Comparison of ENCODE assay signal across 15 cellular contexts in the genomic region with DNA sequence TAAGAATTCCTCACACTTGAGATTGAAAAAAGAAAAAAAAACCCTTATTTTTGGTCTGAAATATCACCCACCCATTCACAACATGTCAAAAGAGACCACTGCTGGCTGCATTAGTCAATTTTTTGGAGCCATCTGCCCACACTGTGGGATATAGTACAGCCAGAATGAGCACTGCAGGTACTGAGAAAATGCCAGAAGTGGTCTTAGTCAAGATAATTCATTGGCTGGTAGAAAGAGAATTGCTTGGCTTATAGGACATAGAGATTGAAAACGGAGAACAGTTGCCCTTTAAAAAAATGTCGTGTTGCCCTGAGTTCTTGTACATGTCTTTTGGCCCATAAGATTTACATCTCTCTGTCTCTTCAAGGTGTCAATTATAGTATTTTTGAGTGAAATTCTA.
DNase-seq lines count a peak whose midpoint lies in the region; ATAC-seq and TF ChIP-seq lines count a peak whose summit lies in the region.
"Had no signal": no experiment of that assay in that cellular context is flagged by ENCODE, and none has a peak within 500 bp of the region (broad histone marks: within the 10 kb centered on the region; RNA-seq: fewer than 3 reads in every experiment).

No MANE protein-coding gene starts in this region.

- ATAC-seq in GM23338 (no peak), mucosa of descending colon (no peak), GM21717 (IDR thresholded peaks at IDR 0.05; ENCODE audit: unreplicated experiment) (no peak)
- ATAC-seq: GM12878, HCT116 had no signal

- no peaks in the 10 kb centered on the region for H3K4me1 ChIP-seq in GM23338 (ENCODE audit: insufficient read depth)
- H3K4me1 ChIP-seq in mucosa of descending colon (ENCODE audit: low read depth), result no peaks in the 10 kb centered on the region

- H3K27me3 ChIP-seq in GM23338 (ENCODE audit: insufficient read depth), result no peaks in the 10 kb centered on the region

- H3K27ac ChIP-seq in GM23338 (ENCODE audit: low read depth), result no peak overlapping the region

- no peaks in the 10 kb centered on the region for H3K4me1 Mint-ChIP-seq in GM23338
- H3K4me1 Mint-ChIP-seq: CD4-positive, alpha-beta memory T cell; H9 had no signal

- H4K20me1 ChIP-seq in GM23338 (replicated peaks; ENCODE audit: insufficient read depth), result no peaks in the 10 kb centered on the region

- no peak overlapping the region for H3K4me2 ChIP-seq in GM23338

- H3K9me3 Mint-ChIP-seq in GM23338, result peaks cover 14% of the 10 kb centered on the region

- H3K9me3 ChIP-seq in mucosa of descending colon, result peaks cover 30% of the 10 kb centered on the region

- H3K27ac Mint-ChIP-seq in GM23338, result no peak overlapping the region
- H3K27ac Mint-ChIP-seq: CD4-positive, alpha-beta memory T cell had no signal

- H3K79me2 ChIP-seq in GM23338 (replicated peaks; ENCODE audit: insufficient read depth), result no peaks in the 10 kb centered on the region

- intact Hi-C loops in mucosa of descending colon (cut with DNase I, micrococcal nuclease), result no loop called here

- TF ChIP-seq CTCF in GM23338 (conservative IDR thresholded peaks at IDR 0.05; ENCODE audit: low read depth in 2 of 2) (no peak), mucosa of descending colon (IDR thresholded peaks at IDR 0.05) (no peak)

- H3K4me3 ChIP-seq in GM23338, result no peak overlapping the region
- no peak overlapping the region for H3K4me3 ChIP-seq in mucosa of descending colon
- H3K4me3 ChIP-seq: GM12878 had no signal

- H3F3A ChIP-seq in GM23338 (replicated peaks; ENCODE audit: low read depth), result no peaks in the 10 kb centered on the region

- H3K9me2 ChIP-seq in GM23338 (ENCODE audit: insufficient read depth), result peaks cover under 1% of the 10 kb centered on the region; the same call in 1 of the 2 replicates

- H2AFZ ChIP-seq in GM23338, result peak overlapping the region; percentile 28; the same call in 1 of the 2 replicates

- no peak overlapping the region for H3K4me3 Mint-ChIP-seq in GM23338
- H3K4me3 Mint-ChIP-seq: CD4-positive, alpha-beta memory T cell; H9 had no signal

- H3K36me3 Mint-ChIP-seq in GM23338 (ENCODE audit: low read depth), result peaks cover 15% of the 10 kb centered on the region
- H3K36me3 Mint-ChIP-seq: CD4-positive, alpha-beta memory T cell had no signal

- H3K27me3 Mint-ChIP-seq in GM23338 (ENCODE audit: insufficient read depth, low read depth, poor library complexity), result peaks cover 3% of the 10 kb centered on the region
- H3K27me3 Mint-ChIP-seq: CD4-positive, alpha-beta memory T cell had no signal

- no peak for DNase-seq in GM23338 (ENCODE audit: low spot score)
- peak; percentile 68 for DNase-seq in cerebellum (ENCODE audit: low spot score)
- DNase-seq in pons (ENCODE audit: low spot score), result peak; percentile 5
- DNase-seq in DMS114 treated with DMSO at 0.1 percent for 48 hours (lab: John Stamatoyannopoulos, UW; ENCODE audit: unreplicated experiment), result no peak
- no peak for DNase-seq in mucosa of descending colon
- DNase-seq: Calu3; CD4-positive, alpha-beta memory T cell; COR-L47; DMS153; DND-41; GDM1; H9 had no signal

- no peaks in the 10 kb centered on the region for H3K36me3 ChIP-seq in GM23338 (ENCODE audit: insufficient read depth)
- no peaks in the 10 kb centered on the region for H3K36me3 ChIP-seq in mucosa of descending colon (ENCODE audit: low read depth)

TF ChIP-seq in GM23338, 12 proteins besides CTCF, POLR2A, EP300 and RAD21 (continues in another document):
- TF ChIP-seq ZNF114 (CRISPR knock-in tag; IDR thresholded peaks at IDR 0.05), result no peak
- TF ChIP-seq, protein P1, sequence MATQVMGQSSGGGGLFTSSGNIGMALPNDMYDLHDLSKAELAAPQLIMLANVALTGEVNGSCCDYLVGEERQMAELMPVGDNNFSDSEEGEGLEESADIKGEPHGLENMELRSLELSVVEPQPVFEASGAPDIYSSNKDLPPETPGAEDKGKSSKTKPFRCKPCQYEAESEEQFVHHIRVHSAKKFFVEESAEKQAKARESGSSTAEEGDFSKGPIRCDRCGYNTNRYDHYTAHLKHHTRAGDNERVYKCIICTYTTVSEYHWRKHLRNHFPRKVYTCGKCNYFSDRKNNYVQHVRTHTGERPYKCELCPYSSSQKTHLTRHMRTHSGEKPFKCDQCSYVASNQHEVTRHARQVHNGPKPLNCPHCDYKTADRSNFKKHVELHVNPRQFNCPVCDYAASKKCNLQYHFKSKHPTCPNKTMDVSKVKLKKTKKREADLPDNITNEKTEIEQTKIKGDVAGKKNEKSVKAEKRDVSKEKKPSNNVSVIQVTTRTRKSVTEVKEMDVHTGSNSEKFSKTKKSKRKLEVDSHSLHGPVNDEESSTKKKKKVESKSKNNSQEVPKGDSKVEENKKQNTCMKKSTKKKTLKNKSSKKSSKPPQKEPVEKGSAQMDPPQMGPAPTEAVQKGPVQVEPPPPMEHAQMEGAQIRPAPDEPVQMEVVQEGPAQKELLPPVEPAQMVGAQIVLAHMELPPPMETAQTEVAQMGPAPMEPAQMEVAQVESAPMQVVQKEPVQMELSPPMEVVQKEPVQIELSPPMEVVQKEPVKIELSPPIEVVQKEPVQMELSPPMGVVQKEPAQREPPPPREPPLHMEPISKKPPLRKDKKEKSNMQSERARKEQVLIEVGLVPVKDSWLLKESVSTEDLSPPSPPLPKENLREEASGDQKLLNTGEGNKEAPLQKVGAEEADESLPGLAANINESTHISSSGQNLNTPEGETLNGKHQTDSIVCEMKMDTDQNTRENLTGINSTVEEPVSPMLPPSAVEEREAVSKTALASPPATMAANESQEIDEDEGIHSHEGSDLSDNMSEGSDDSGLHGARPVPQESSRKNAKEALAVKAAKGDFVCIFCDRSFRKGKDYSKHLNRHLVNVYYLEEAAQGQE (IDR thresholded peaks at IDR 0.05; ENCODE audit: unreplicated experiment), result no peak
- TF ChIP-seq NANOG (IDR thresholded peaks at IDR 0.05; ENCODE audit: borderline replicate concordance), result no peak
- TF ChIP-seq POLR2AphosphoS5 (IDR thresholded peaks at IDR 0.05; ENCODE audit: low read depth), result no peak
- no peak for TF ChIP-seq STAT1 (IDR thresholded peaks at IDR 0.05; ENCODE audit: unreplicated experiment)
- TF ChIP-seq EZH2phosphoT487 (IDR thresholded peaks at IDR 0.05; ENCODE audit: unreplicated experiment), result no peak
- no peak for TF ChIP-seq JUNB (IDR thresholded peaks at IDR 0.05; ENCODE audit: unreplicated experiment)
- TF ChIP-seq CREB1 (CRISPR knock-in tag; IDR thresholded peaks at IDR 0.05; ENCODE audit: low read depth), result no peak
- TF ChIP-seq, protein P2, sequence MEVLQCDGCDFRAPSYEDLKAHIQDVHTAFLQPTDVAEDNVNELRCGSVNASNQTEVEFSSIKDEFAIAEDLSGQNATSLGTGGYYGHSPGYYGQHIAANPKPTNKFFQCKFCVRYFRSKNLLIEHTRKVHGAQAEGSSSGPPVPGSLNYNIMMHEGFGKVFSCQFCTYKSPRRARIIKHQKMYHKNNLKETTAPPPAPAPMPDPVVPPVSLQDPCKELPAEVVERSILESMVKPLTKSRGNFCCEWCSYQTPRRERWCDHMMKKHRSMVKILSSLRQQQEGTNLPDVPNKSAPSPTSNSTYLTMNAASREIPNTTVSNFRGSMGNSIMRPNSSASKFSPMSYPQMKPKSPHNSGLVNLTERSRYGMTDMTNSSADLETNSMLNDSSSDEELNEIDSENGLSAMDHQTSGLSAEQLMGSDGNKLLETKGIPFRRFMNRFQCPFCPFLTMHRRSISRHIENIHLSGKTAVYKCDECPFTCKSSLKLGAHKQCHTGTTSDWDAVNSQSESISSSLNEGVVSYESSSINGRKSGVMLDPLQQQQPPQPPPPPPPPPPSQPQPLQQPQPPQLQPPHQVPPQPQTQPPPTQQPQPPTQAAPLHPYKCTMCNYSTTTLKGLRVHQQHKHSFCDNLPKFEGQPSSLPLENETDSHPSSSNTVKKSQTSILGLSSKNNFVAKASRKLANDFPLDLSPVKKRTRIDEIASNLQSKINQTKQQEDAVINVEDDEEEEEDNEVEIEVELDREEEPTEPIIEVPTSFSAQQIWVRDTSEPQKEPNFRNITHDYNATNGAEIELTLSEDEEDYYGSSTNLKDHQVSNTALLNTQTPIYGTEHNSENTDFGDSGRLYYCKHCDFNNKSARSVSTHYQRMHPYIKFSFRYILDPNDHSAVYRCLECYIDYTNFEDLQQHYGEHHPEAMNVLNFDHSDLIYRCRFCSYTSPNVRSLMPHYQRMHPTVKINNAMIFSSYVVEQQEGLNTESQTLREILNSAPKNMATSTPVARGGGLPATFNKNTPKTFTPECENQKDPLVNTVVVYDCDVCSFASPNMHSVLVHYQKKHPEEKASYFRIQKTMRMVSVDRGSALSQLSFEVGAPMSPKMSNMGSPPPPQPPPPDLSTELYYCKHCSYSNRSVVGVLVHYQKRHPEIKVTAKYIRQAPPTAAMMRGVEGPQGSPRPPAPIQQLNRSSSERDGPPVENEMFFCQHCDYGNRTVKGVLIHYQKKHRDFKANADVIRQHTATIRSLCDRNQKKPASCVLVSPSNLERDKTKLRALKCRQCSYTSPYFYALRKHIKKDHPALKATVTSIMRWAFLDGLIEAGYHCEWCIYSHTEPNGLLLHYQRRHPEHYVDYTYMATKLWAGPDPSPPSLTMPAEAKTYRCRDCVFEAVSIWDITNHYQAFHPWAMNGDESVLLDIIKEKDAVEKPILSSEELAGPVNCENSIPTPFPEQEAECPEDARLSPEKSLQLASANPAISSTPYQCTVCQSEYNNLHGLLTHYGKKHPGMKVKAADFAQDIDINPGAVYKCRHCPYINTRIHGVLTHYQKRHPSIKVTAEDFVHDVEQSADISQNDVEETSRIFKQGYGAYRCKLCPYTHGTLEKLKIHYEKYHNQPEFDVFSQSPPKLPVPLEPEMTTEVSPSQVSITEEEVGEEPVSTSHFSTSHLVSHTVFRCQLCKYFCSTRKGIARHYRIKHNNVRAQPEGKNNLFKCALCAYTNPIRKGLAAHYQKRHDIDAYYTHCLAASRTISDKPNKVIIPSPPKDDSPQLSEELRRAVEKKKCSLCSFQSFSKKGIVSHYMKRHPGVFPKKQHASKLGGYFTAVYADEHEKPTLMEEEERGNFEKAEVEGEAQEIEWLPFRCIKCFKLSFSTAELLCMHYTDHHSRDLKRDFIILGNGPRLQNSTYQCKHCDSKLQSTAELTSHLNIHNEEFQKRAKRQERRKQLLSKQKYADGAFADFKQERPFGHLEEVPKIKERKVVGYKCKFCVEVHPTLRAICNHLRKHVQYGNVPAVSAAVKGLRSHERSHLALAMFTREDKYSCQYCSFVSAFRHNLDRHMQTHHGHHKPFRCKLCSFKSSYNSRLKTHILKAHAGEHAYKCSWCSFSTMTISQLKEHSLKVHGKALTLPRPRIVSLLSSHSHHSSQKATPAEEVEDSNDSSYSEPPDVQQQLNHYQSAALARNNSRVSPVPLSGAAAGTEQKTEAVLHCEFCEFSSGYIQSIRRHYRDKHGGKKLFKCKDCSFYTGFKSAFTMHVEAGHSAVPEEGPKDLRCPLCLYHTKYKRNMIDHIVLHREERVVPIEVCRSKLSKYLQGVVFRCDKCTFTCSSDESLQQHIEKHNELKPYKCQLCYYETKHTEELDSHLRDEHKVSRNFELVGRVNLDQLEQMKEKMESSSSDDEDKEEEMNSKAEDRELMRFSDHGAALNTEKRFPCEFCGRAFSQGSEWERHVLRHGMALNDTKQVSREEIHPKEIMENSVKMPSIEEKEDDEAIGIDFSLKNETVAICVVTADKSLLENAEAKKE (CRISPR knock-in tag; IDR thresholded peaks at IDR 0.05), result no peak
- no peak for TF ChIP-seq EZH2 (IDR thresholded peaks at IDR 0.05; ENCODE audit: low read depth, unreplicated experiment)

Comparison
In these comparisons a context has a peak if more than half of its experiments do, and no peak if none do; other contexts are left out.
1. DNase-seq: peak in cerebellum (single experiment) and pons (single experiment); none in GM23338 (single experiment), DMS114 treated with DMSO at 0.1 percent for 48 hours (single experiment) and mucosa of descending colon (0 of 3).